8 cellular contexts compared by ENCODE assay signal in the genomic region with DNA sequence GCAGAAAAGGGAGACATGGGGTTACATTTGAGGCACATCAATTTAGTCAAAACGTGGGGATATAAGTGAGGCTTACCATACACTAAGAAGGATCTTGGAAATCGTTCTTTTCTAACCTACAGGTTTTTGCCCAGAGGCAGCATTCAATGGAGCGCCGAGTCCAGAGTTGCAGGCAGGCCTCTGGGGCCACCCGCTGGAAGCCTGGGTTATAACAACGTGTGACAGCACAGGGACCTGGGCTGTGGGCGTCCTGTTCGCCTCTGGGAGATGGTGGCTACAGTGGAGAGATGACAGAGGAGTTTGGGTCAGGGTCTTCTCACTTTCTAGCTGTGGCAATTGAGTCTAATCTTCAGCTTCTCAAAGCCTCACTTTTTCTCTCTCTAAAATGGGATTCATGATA. TPM values are rescaled to one million over a fixed set of nuclear protein-coding genes. Genes with fewer than 3 reads are reported as not detected.
DNase-seq lines count a peak whose midpoint lies in the region; ATAC-seq and TF ChIP-seq lines count a peak whose summit lies in the region.

No MANE protein-coding gene starts in this region.

- peaks cover 39% of the 10 kb centered on the region for H3K27me3 ChIP-seq in transverse colon

- in situ Hi-C loops in transverse colon (cut with MboI; ENCODE audit: low pct_ligation_motif_present in 1 of 4, low pct_unique_long_range_greater_than_20kb in 1 of 4, low sequenced_read_pairs in 3 of 4): loop anchor here (5.0 to 25.0 kb wide), 4 partner anchors 322 to 702 kb away; no protein-coding TSS in a partner anchor

- no peak overlapping the region for H3K4me3 ChIP-seq in transverse colon

- DNase-seq in AG08396 (ENCODE audit: low spot score) (peak; percentile 73), NCI-H69 (lab: John Stamatoyannopoulos, UW) (peak; percentile 6), MCF 10A (ENCODE audit: unreplicated experiment) (peak; percentile 53), kidney tubule cell (ENCODE audit: low spot score) (peak; percentile 61), transverse colon (peak; percentile 54), T-helper 17 cell (no peak)
- no peak for DNase-seq in effector CD8-positive, alpha-beta T cell (lab: John Stamatoyannopoulos, UW)

- no peak for TF ChIP-seq POLR2A in transverse colon (IDR thresholded peaks at IDR 0.05)

- peak; percentile 38; the same call in 1 of the 2 replicates for TF ChIP-seq CTCF in GM12874 (IDR thresholded peaks at IDR 0.05; ENCODE audit: insufficient read depth, low read depth, low read length)
- TF ChIP-seq CTCF in MCF 10A (IDR thresholded peaks at IDR 0.05; ENCODE audit: unreplicated experiment): peak; percentile 65
- TF ChIP-seq CTCF in transverse colon (IDR thresholded peaks at IDR 0.05): peak; percentile 51 to 71 (median 64)

- intact Hi-C loops in MCF 10A (cut with micrococcal nuclease): loop anchor here (1.0 kb wide), 1 partner anchor 324 kb away; no protein-coding TSS in a partner anchor
- intact Hi-C loops in transverse colon (cut with DNase I; ENCODE audit: low total_unique reads): no loop called here

- H3K36me3 ChIP-seq in transverse colon: no peaks in the 10 kb centered on the region

- no peaks in the 10 kb centered on the region for H3K9me3 Mint-ChIP-seq in MCF 10A (ENCODE audit: unreplicated experiment)

- 25 to 29% methylated on average over 1 to 8 of the region's 8 CpGs for WGBS in transverse colon (ENCODE audit: low coverage in 1 of 2), 2 donors

- H3K27ac Mint-ChIP-seq in MCF 10A (ENCODE audit: low read depth, unreplicated experiment) (no peak overlapping the region), T-helper 17 cell (no peak overlapping the region)

- H3K4me3 Mint-ChIP-seq in MCF 10A (ENCODE audit: unreplicated experiment): no peak overlapping the region
- H3K4me3 Mint-ChIP-seq in T-helper 17 cell: no peak overlapping the region

- H3K27ac ChIP-seq in transverse colon: no peak overlapping the region

- no peaks in the 10 kb centered on the region for H3K4me1 Mint-ChIP-seq in MCF 10A (ENCODE audit: insufficient read depth, unreplicated experiment)
- H3K4me1 Mint-ChIP-seq in T-helper 17 cell: peaks cover 3% of the 10 kb centered on the region

- H3K27me3 Mint-ChIP-seq in MCF 10A (ENCODE audit: insufficient read depth, unreplicated experiment) (peaks cover 31% of the 10 kb centered on the region), T-helper 17 cell (peaks cover 83% of the 10 kb centered on the region)

- H3K9me3 ChIP-seq in transverse colon: no peaks in the 10 kb centered on the region
- H3K9me3 ChIP-seq in T-helper 17 cell (ENCODE audit: control insufficient read depth, low read length, poor library complexity, severe bottlenecking): no peaks in the 10 kb centered on the region

- no peaks in the 10 kb centered on the region for H3K36me3 Mint-ChIP-seq in MCF 10A (ENCODE audit: insufficient read depth, unreplicated experiment)
- H3K36me3 Mint-ChIP-seq in T-helper 17 cell (ENCODE audit: low read depth): peaks cover 2% of the 10 kb centered on the region

- peaks cover 0 to 8% (median 5%) of the 10 kb centered on the region in 4 donors for H3K4me1 ChIP-seq in transverse colon

- POLR2A ChIA-PET in MCF 10A (lab: Yijun Ruan, JAX): interaction anchor here (0.7 to 1.0 kb wide), 2 partner anchors 54 to 322 kb away, joined by 3 to 4 read pairs; no protein-coding TSS in a partner anchor

- no peak for ATAC-seq in T-helper 17 cell

- no TSS peak for BruUV-seq in MCF 10A (replicated peaks; lab: Mats Ljungman, UMichigan)

- TF ChIP-seq EP300 in transverse colon (IDR thresholded peaks at IDR 0.05; ENCODE audit: low read depth): no peak

- CTCF ChIA-PET in MCF 10A (lab: Yijun Ruan, JAX): interaction anchor here (0.6 to 8.0 kb wide), 9 partner anchors 10 to 321 kb away, joined by 3 to 98 read pairs (median 3); no protein-coding TSS in a partner anchor

RNA-seq across cellular contexts. Expression of a gene that starts 53.9 kb away (rescaled TPM):
- total RNA-seq in MCF 10A (2022) (not detected in 2 replicates), transverse colon (under 1 TPM in 2 of 4 donors, not detected in 2; 0.14 to 0.64 TPM), T-helper 17 cell (not detected)

Comparison
In these comparisons a context has a peak if more than half of its experiments do, and no peak if none do; other contexts are left out.
1. DNase-seq: peak in AG08396 (single experiment), NCI-H69 (single experiment), MCF 10A (single experiment), kidney tubule cell (single experiment) and transverse colon (single experiment); none in effector CD8-positive, alpha-beta T cell (single experiment) and T-helper 17 cell (0 of 3).
2. Peak in every context shown above with its lines, with median percentiles within 50 percentile points of each other: CTCF ChIP-seq.